Comparison of ENCODE assay signal across 1 cellular context in genomic region chr7:77727527-77727926, GRCh38.
TF ChIP-seq lines count a peak whose summit lies in the region.

No MANE protein-coding gene starts in this region.

TF ChIP-seq in GM23338, 12 proteins besides CTCF, POLR2A, EP300 and RAD21 (continued from another document):
- no peak for TF ChIP-seq ZNF462 (CRISPR knock-in tag; IDR thresholded peaks at IDR 0.05)
- no peak for TF ChIP-seq CREB1 (CRISPR knock-in tag; IDR thresholded peaks at IDR 0.05; ENCODE audit: low read depth)
- no peak for TF ChIP-seq EZH2 (IDR thresholded peaks at IDR 0.05; ENCODE audit: low read depth, unreplicated experiment)
- no peak for TF ChIP-seq REST (IDR thresholded peaks at IDR 0.05; ENCODE audit: unreplicated experiment)
